ENCODE assay signal across 7 cellular contexts in genomic region chr4:84682661-84683060, GRCh38.
DNase-seq lines count a peak whose midpoint lies in the region; ATAC-seq, FAIRE-seq and TF ChIP-seq lines count a peak whose summit lies in the region.
"Not testable (repeated sequence)": the region's sequence is repeated elsewhere in the genome, so short reads cannot be mapped to it uniquely, and the experiment has no call there.

No MANE protein-coding gene starts in this region.

- H3K4me2 ChIP-seq in HCT116 (ENCODE audit: low read length), result peak overlapping the region; percentile 68
- not testable (repeated sequence) for H3K4me2 ChIP-seq in HepG2 (ENCODE audit: low read depth, low read length); osteoblast (ENCODE audit: insufficient read depth, low read length)

- not testable (repeated sequence) for H3K9me3 ChIP-seq in HCT116 (ENCODE audit: control insufficient read depth in 1 of 2, insufficient read depth in 1 of 2, low read depth in 1 of 2, low read length in 2 of 2); heart right ventricle; HepG2 (ENCODE audit: low read length); osteoblast (ENCODE audit: low read depth, low read length); subcutaneous abdominal adipose tissue (ENCODE audit: control insufficient read depth in 5 of 5, low read length in 5 of 5)

- not testable (repeated sequence) for BruUV-seq in HCT116 (replicated peaks; lab: Mats Ljungman, UMichigan); HepG2 (replicated peaks; lab: Mats Ljungman, UMichigan)

- not testable (repeated sequence) for TF ChIP-seq POLR2A in HCT116 (IDR thresholded peaks at IDR 0.05; ENCODE audit: borderline replicate concordance, extremely low read depth, insufficient read depth, insufficient read length); HepG2 (IDR thresholded peaks at IDR 0.05; ENCODE audit: insufficient read depth in 1 of 2, low read depth in 2 of 2, low read length in 2 of 2)

- H3K27me3 ChIP-seq in HCT116 (ENCODE audit: insufficient read depth, low read length); heart right ventricle; HepG2 (ENCODE audit: control insufficient read depth in 1 of 2, insufficient read depth in 2 of 2, low read length in 2 of 2); osteoblast (ENCODE audit: insufficient read depth, low read length); subcutaneous abdominal adipose tissue (ENCODE audit: control insufficient read depth in 5 of 5, insufficient read depth in 4 of 5, low read length in 5 of 5): not testable (repeated sequence)

- H3K79me2 ChIP-seq in HCT116 (ENCODE audit: insufficient read depth, low read length); HepG2 (ENCODE audit: insufficient read depth, low read length); osteoblast (ENCODE audit: insufficient read depth, low read length): not testable (repeated sequence)

- ATAC-seq in HCT116, HepG2: not testable (repeated sequence)
- ATAC-seq in heart right ventricle, result peak in 1 of 8 donors; percentile 4

- CTCF ChIA-PET in HCT116 (lab: Charles Lee); HepG2 (lab: Yijun Ruan, JAX; ENCODE audit: low intra/inter-chr PET ratio, low total read pairs): not testable (repeated sequence)

- intact Hi-C loops in HCT116 (cut with micrococcal nuclease), result not testable (repeated sequence)
- intact Hi-C loops in heart right ventricle (cut with DNase I) (loop anchor here in 1 of 10 donors (5.0 kb wide), 1 partner anchor 100 kb away; the partner anchor contains the start of gene CDS1), HepG2 (cut with micrococcal nuclease; ENCODE audit: unreplicated experiment) (loop anchor here (5.0 kb wide), 1 partner anchor 100 kb away; the partner anchor contains the start of gene CDS1)

- peak; percentile 19 for DNase-seq in ACHN
- DNase-seq in HCT116 (ENCODE audit: low read depth, low spot score); heart right ventricle; HepG2 (ENCODE audit: low spot score); osteoblast (ENCODE audit: insufficient read length, low spot score, missing footprints): not testable (repeated sequence)

- in situ Hi-C loops in ACHN (cut with HindIII; ENCODE audit: low pct_ligation_motif_present, low pct_unique_long_range_greater_than_20kb, low sequenced_read_pairs); HepG2 (cut with HindIII; ENCODE audit: extremely low pct_ligation_motif_present, low pct_unique_long_range_greater_than_20kb): not testable (repeated sequence)

- H3K36me3 ChIP-seq in HCT116 (ENCODE audit: control insufficient read depth in 1 of 2, insufficient read depth in 2 of 2, low read length in 2 of 2), result not testable (repeated sequence)
- H3K36me3 ChIP-seq in heart right ventricle, result peaks cover 0 to 100% (median 42%) of the 10 kb centered on the region in 9 donors
- H3K36me3 ChIP-seq in HepG2 (replicated peaks in 1 of 2; ENCODE audit: control insufficient read depth in 1 of 2, insufficient read depth in 2 of 2, low read length in 2 of 2), result peaks cover 9 to 34% of the 10 kb centered on the region in 2 experiments; a peak in 4 of 5 replicates
- peaks cover 61% of the 10 kb centered on the region for H3K36me3 ChIP-seq in osteoblast (ENCODE audit: insufficient read depth, low read length)
- peaks cover 13 to 73% (median 63%) of the 10 kb centered on the region in 5 donors for H3K36me3 ChIP-seq in subcutaneous abdominal adipose tissue (ENCODE audit: control insufficient read depth in 5 of 5, insufficient read depth in 5 of 5, low read length in 5 of 5)

- H3K27ac ChIP-seq in HCT116 (ENCODE audit: low read depth, low read length), result not testable (repeated sequence)
- peak overlapping the region; percentile 20 for H3K27ac ChIP-seq in cingulate gyrus (ENCODE audit: low read depth, low read length)
- peak overlapping the region in 6 of 10 donors; percentile 25 to 78 (median 50) for H3K27ac ChIP-seq in heart right ventricle
- peak overlapping the region; percentile 45 for H3K27ac ChIP-seq in HepG2 (ENCODE audit: extremely low read length, insufficient read depth, low read length)
- peak overlapping the region; percentile 37 for H3K27ac ChIP-seq in osteoblast (ENCODE audit: low read depth, low read length)
- H3K27ac ChIP-seq in subcutaneous abdominal adipose tissue (ENCODE audit: low read depth, low read length), result peak overlapping the region; percentile 26

- H2AFZ ChIP-seq in HCT116 (ENCODE audit: low read depth, low read length, poor library complexity, severe bottlenecking); HepG2 (ENCODE audit: low read length); osteoblast (ENCODE audit: low read length): not testable (repeated sequence)

- TF ChIP-seq RAD21 in HCT116 (IDR thresholded peaks at IDR 0.05; ENCODE audit: low read depth); HepG2 (CRISPR knock-in tag; IDR thresholded peaks at IDR 0.05): not testable (repeated sequence)

- TF ChIP-seq CTCF in HCT116 (IDR thresholded peaks at IDR 0.05 in 2 of 3, conservative IDR thresholded peaks at IDR 0.05 in 1 of 3; ENCODE audit: borderline replicate concordance in 1 of 3, insufficient read depth in 1 of 3, low read depth in 2 of 3, low read length in 2 of 3); heart right ventricle (IDR thresholded peaks at IDR 0.05); HepG2 (CRISPR knock-in tag; IDR thresholded peaks at IDR 0.05); osteoblast (IDR thresholded peaks at IDR 0.05; ENCODE audit: extremely low read depth, low read depth, low read length): not testable (repeated sequence)

- H3K4me3 ChIP-seq in HCT116 (replicated peaks in 1 of 2; ENCODE audit: low read depth in 1 of 2, low read length in 2 of 2); heart right ventricle; HepG2 (replicated peaks in 1 of 3; ENCODE audit: insufficient read depth in 1 of 3, low read depth in 2 of 3, low read length in 3 of 3); osteoblast (ENCODE audit: insufficient read depth, low read length); subcutaneous abdominal adipose tissue (ENCODE audit: low read depth in 1 of 5, low read length in 5 of 5): not testable (repeated sequence)

- TF ChIP-seq EP300 in HepG2 (IDR thresholded peaks at IDR 0.05; ENCODE audit: low read depth in 2 of 2, low read length in 2 of 2); HepG2 (CRISPR knock-in tag; IDR thresholded peaks at IDR 0.05; ENCODE audit: borderline replicate concordance): not testable (repeated sequence)

- not testable (repeated sequence) for H4K20me1 ChIP-seq in HCT116 (ENCODE audit: insufficient read depth); HepG2 (ENCODE audit: insufficient read depth, low read length); osteoblast (ENCODE audit: insufficient read depth, low read length)

- POLR2A ChIA-PET in HCT116 (lab: Charles Lee), result interaction anchor here (1.5 kb wide), 1 partner anchor 8 kb away, joined by 5 read pairs; no protein-coding TSS in a partner anchor
- POLR2A ChIA-PET in HepG2 (lab: Yijun Ruan, JAX), result not testable (repeated sequence)

- RAD21 ChIA-PET in HCT116 (lab: Charles Lee; ENCODE audit: low non-redundant PET in 1 of 2, low total read pairs in 2 of 2, uncharacterized antibody in 2 of 2, unreplicated experiment in 2 of 2), result not testable (repeated sequence)

- not testable (repeated sequence) for H3K9me2 ChIP-seq in HCT116 (ENCODE audit: insufficient read depth)

- 83 to 85% methylated on average over 4 of the region's 4 CpGs for WGBS in heart right ventricle, 2 donors
- WGBS in HepG2 (ENCODE audit: low lambda C conversion rate), result 88% methylated on average over 4 of the region's 4 CpGs

- FAIRE-seq in HepG2 (lab: Jason Lieb, UNC), result not testable (repeated sequence)

- H3K4me1 ChIP-seq in HCT116 (ENCODE audit: control insufficient read depth in 1 of 2, insufficient read depth in 2 of 2, low read length in 2 of 2), result peaks cover 21 to 30% of the 10 kb centered on the region in 2 experiments
- H3K4me1 ChIP-seq in heart right ventricle, result peaks cover 4 to 31% (median 20%) of the 10 kb centered on the region in 9 donors
- H3K4me1 ChIP-seq in HepG2 (ENCODE audit: insufficient read depth, low read length), result peaks cover 24% of the 10 kb centered on the region
- H3K4me1 ChIP-seq in osteoblast (ENCODE audit: insufficient read depth, low read length), result peaks cover 15% of the 10 kb centered on the region
- H3K4me1 ChIP-seq in subcutaneous abdominal adipose tissue (ENCODE audit: control insufficient read depth in 5 of 5, insufficient read depth in 5 of 5, low read length in 5 of 5), result peaks cover 6 to 27% (median 20%) of the 10 kb centered on the region in 5 donors

- H3K9ac ChIP-seq in HCT116 (ENCODE audit: low read length); HepG2 (ENCODE audit: insufficient read depth, low read depth, low read length); subcutaneous abdominal adipose tissue (ENCODE audit: low read length in 5 of 5): not testable (repeated sequence)
